Comparison of ENCODE assay signal across 18 cellular contexts in genomic region chr4:5469151-5469775, GRCh38.
DNase-seq lines count a peak whose midpoint lies in the region; ATAC-seq and TF ChIP-seq lines count a peak whose summit lies in the region.
"Had no signal": no experiment of that assay in that cellular context is flagged by ENCODE, and none has a peak within 500 bp of the region (broad histone marks: within the 10 kb centered on the region; RNA-seq: fewer than 3 reads in every experiment).

No MANE protein-coding gene starts in this region.

- H3K9me2 ChIP-seq in HCT116 (ENCODE audit: insufficient read depth) = no peaks in the 10 kb centered on the region

- peaks cover 0 to 3% (median 0%) of the 10 kb centered on the region in 3 donors for H3K9me3 Mint-ChIP-seq in T-cell
- H3K9me3 Mint-ChIP-seq: H9 had no signal

- H3K27me3 ChIP-seq in HCT116 (ENCODE audit: insufficient read depth, low read length) = no peaks in the 10 kb centered on the region; the same call in 1 of the 2 replicates
- no peaks in the 10 kb centered on the region for H3K27me3 ChIP-seq in osteoblast (ENCODE audit: insufficient read depth, low read length)
- H3K27me3 ChIP-seq: BE2C, Peyer's patch had no signal

- H3K36me3 Mint-ChIP-seq in T-cell = no peaks in the 10 kb centered on the region

- no peak overlapping the region for H3K4me2 ChIP-seq in HCT116 (ENCODE audit: low read length)
- no peak overlapping the region for H3K4me2 ChIP-seq in osteoblast (ENCODE audit: insufficient read depth, low read length)

- TF ChIP-seq CTCF in HCT116 (IDR thresholded peaks at IDR 0.05 in 2 of 3, conservative IDR thresholded peaks at IDR 0.05 in 1 of 3; ENCODE audit: borderline replicate concordance in 1 of 3, insufficient read depth in 1 of 3, low read depth in 2 of 3, low read length in 2 of 3) (no peak), osteoblast (IDR thresholded peaks at IDR 0.05; ENCODE audit: extremely low read depth, low read depth, low read length) (no peak)

- H3K4me1 Mint-ChIP-seq in T-cell = no peaks in the 10 kb centered on the region

- H3K27me3 Mint-ChIP-seq in T-cell = no peaks in the 10 kb centered on the region

- H3K27ac Mint-ChIP-seq in T-cell = no peak overlapping the region
- H3K27ac Mint-ChIP-seq: H9 had no signal

- H2AFZ ChIP-seq in HCT116 (ENCODE audit: low read depth, low read length, poor library complexity, severe bottlenecking) = no peak overlapping the region
- H2AFZ ChIP-seq in osteoblast (ENCODE audit: low read length) = no peak overlapping the region

- 0 out of 2 replicates have a peak, but pooled peaks have one; percentile 11 for TF ChIP-seq RAD21 in HCT116 (IDR thresholded peaks at IDR 0.05; ENCODE audit: low read depth)

- H3K36me3 ChIP-seq in HCT116 (ENCODE audit: control insufficient read depth in 1 of 2, insufficient read depth in 2 of 2, low read length in 2 of 2) = no peaks in the 10 kb centered on the region
- no peaks in the 10 kb centered on the region for H3K36me3 ChIP-seq in osteoblast (ENCODE audit: insufficient read depth, low read length)
- H3K36me3 ChIP-seq: BE2C, Peyer's patch had no signal

- POLR2A ChIA-PET in HCT116 (lab: Charles Lee) = no interaction called here
- POLR2A ChIA-PET in T-cell (lab: Charles Lee) = no interaction called here

- TF ChIP-seq POLR2A in HCT116 (IDR thresholded peaks at IDR 0.05; ENCODE audit: borderline replicate concordance, extremely low read depth, insufficient read depth, insufficient read length) = no peak

- no peaks in the 10 kb centered on the region for H3K4me1 ChIP-seq in HCT116 (ENCODE audit: control insufficient read depth in 1 of 2, insufficient read depth in 2 of 2, low read length in 2 of 2)
- no peaks in the 10 kb centered on the region for H3K4me1 ChIP-seq in osteoblast (ENCODE audit: insufficient read depth, low read length)
- H3K4me1 ChIP-seq: BE2C, Peyer's patch had no signal

- H3K9ac ChIP-seq in HCT116 (ENCODE audit: low read length) = no peak overlapping the region

- H3K79me2 ChIP-seq in HCT116 (ENCODE audit: insufficient read depth, low read length) = no peaks in the 10 kb centered on the region
- H3K79me2 ChIP-seq in osteoblast (ENCODE audit: insufficient read depth, low read length) = no peaks in the 10 kb centered on the region

- no peaks in the 10 kb centered on the region for H4K20me1 ChIP-seq in HCT116 (ENCODE audit: insufficient read depth)
- no peaks in the 10 kb centered on the region for H4K20me1 ChIP-seq in osteoblast (ENCODE audit: insufficient read depth, low read length)

- BruUV-seq in HCT116 (replicated peaks; lab: Mats Ljungman, UMichigan) = no TSS peak

- ATAC-seq in HCT116 (0 out of 2 replicates have a peak, but pooled peaks have one; percentile 49), T-cell (replicated peaks in 1 of 4) (no peak)

- intact Hi-C loops in HCT116 (cut with micrococcal nuclease) = no loop called here

- H3K27ac ChIP-seq in HCT116 (ENCODE audit: low read depth, low read length) (no peak overlapping the region), osteoblast (ENCODE audit: low read depth, low read length) (no peak overlapping the region)
- H3K27ac ChIP-seq: HL-60, Peyer's patch had no signal

- CTCF ChIA-PET in HCT116 (lab: Charles Lee) (no interaction called here), T-cell (lab: Charles Lee) (no interaction called here)

- RAD21 ChIA-PET in HCT116 (lab: Charles Lee; ENCODE audit: low non-redundant PET in 1 of 2, low total read pairs in 2 of 2, uncharacterized antibody in 2 of 2, unreplicated experiment in 2 of 2) = no interaction called here

- H3K9me3 ChIP-seq in HCT116 (ENCODE audit: control insufficient read depth in 1 of 2, insufficient read depth in 1 of 2, low read depth in 1 of 2, low read length in 2 of 2) (no peaks in the 10 kb centered on the region), osteoblast (ENCODE audit: low read depth, low read length) (no peaks in the 10 kb centered on the region)
- H3K9me3 ChIP-seq: BE2C, Peyer's patch had no signal

- H3K4me3 ChIP-seq in HCT116 (replicated peaks in 1 of 2; ENCODE audit: low read depth in 1 of 2, low read length in 2 of 2) (no peak overlapping the region), osteoblast (ENCODE audit: insufficient read depth, low read length) (no peak overlapping the region)
- H3K4me3 ChIP-seq: Peyer's patch had no signal

- no peak for DNase-seq in HCT116 (ENCODE audit: low read depth, low spot score)
- DNase-seq in NCI-H146 treated with DMSO at 0.1 percent for 48 hours (lab: John Stamatoyannopoulos, UW; ENCODE audit: unreplicated experiment) = peak; percentile 3
- peak; percentile 34 for DNase-seq in islet precursor cell
- peak; percentile 35 for DNase-seq in osteoblast (ENCODE audit: insufficient read length, low spot score, missing footprints)
- DNase-seq in T-cell = no peak
- DNase-seq in germinal center (ENCODE audit: low spot score) = no peak
- no peak for DNase-seq in RPMI8226
- DNase-seq: BE2C, DMS79, H9, KBM-7, MV-4-11, NCI-H1105 treated with DMSO at 0.1 percent for 48 hours, NCI-H1694 treated with DMSO at 0.1 percent for 48 hours, NCI-H2081 treated with DMSO at 0.1 percent for 48 hours, NCI-H446, Peyer's patch had no signal

- no peak overlapping the region for H3K4me3 Mint-ChIP-seq in T-cell
- H3K4me3 Mint-ChIP-seq: H9 had no signal

TF ChIP-seq in HCT116, 20 proteins besides CTCF, POLR2A, EP300 and RAD21:
- no peak for TF ChIP-seq ELF1 (IDR thresholded peaks at IDR 0.05; ENCODE audit: borderline replicate concordance, low read depth)

Comparison
In these comparisons a context has a peak if more than half of its experiments do, and no peak if none do; other contexts are left out.
1. DNase-seq: peak in NCI-H146 treated with DMSO at 0.1 percent for 48 hours (single experiment), islet precursor cell (single experiment) and osteoblast (single experiment); none in HCT116 (single experiment), T-cell (0 of 34), germinal center (single experiment) and RPMI8226 (single experiment).